8 cellular contexts compared by ENCODE assay signal in genomic region chr3:43155464-43156121, GRCh38.
DNase-seq lines count a peak whose midpoint lies in the region; ATAC-seq and TF ChIP-seq lines count a peak whose summit lies in the region.

No MANE protein-coding gene starts in this region.

- no peak for ATAC-seq in GM18873 (IDR thresholded peaks at IDR 0.05; ENCODE audit: low FRiP score, unreplicated experiment)

- H3K27ac ChIP-seq in substantia nigra (ENCODE audit: low read depth, low read length, poor library complexity, severe bottlenecking), result no peak overlapping the region

- DNase-seq in AG20443 (ENCODE audit: low spot score) (peak; percentile 92), KBM-7 (peak; percentile 69), astrocyte of the hippocampus (ENCODE audit: low read depth, low spot score) (peak; percentile 83), iPS-NIHi7 (ENCODE audit: extremely low spot score) (peak; percentile 88), substantia nigra (lab: John Stamatoyannopoulos, UW) (peak in 31 of 49 donors; percentile 6 to 56 (median 33)), DMS153 treated with DMSO at 0.1 percent for 48 hours (lab: John Stamatoyannopoulos, UW; ENCODE audit: unreplicated experiment) (no peak), GM10266 (ENCODE audit: extremely low spot score) (no peak)

- no peak for TF ChIP-seq CTCF in GM10266 (IDR thresholded peaks at IDR 0.05; ENCODE audit: control insufficient read depth, insufficient read depth, low read depth, missing control alignments)

- in situ Hi-C loops in KBM-7 (cut with MboI; ENCODE audit: low pct_unique_long_range_greater_than_20kb, low sequenced_read_pairs), result no loop called here

Comparison
In these comparisons a context has a peak if more than half of its experiments do, and no peak if none do; other contexts are left out.
1. DNase-seq: peak in AG20443 (single experiment), KBM-7 (single experiment), astrocyte of the hippocampus (single experiment), iPS-NIHi7 (single experiment) and substantia nigra (31 of 49); none in DMS153 treated with DMSO at 0.1 percent for 48 hours (single experiment) and GM10266 (single experiment).